8 cellular contexts compared by ENCODE assay signal in the genomic region with DNA sequence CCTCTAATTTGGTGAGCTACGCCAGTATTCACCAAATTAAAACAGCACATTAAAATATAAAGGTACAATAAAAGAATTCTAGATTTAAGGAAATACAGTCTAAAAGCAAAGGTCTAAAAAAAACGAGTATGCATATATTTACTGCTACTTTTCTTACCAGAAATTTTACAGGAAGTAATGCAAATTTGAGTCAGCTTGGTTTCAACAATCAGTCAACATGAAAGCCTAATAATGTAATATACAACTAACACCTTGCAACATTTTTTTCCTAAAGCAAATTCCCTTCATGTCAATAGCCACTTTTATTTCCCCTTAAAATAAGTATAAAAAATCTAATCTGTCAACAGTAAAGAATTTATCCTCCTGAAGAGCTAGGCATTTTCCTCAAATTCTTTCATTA. TPM values are rescaled to one million over a fixed set of nuclear protein-coding genes. Genes with fewer than 3 reads are reported as not detected.
DNase-seq lines count a peak whose midpoint lies in the region; ATAC-seq and TF ChIP-seq lines count a peak whose summit lies in the region.

No MANE protein-coding gene starts in this region.

- H3K79me2 ChIP-seq in mammary epithelial cell (ENCODE audit: insufficient read depth, low read length) = peaks cover 98% of the 10 kb centered on the region

- WGBS in mammary epithelial cell (ENCODE audit: low coverage, missing lambda C conversion rate) = 63% methylated on average over 2 of the region's 2 CpGs

- CTCF ChIA-PET in activated CD8-positive, alpha-beta T cell treated with anti-CD3 and anti-CD28 coated beads, Interleukin-2, amount 10 ng/mL, durations not matched to agents 7 days and 5 days (lab: Charles Lee) = interaction anchor here (0.6 to 3.7 kb wide), 17 partner anchors 8 to 324 kb away, joined by 3 to 18 read pairs (median 4); partner anchors contain the start of genes PTP4A2 and SPOCD1
- CTCF ChIA-PET in mammary epithelial cell (lab: Charles Lee; ENCODE audit: low non-redundant PET) = interaction anchor here (0.6 kb wide), 1 partner anchor 313 kb away, joined by 10 read pairs; no protein-coding TSS in a partner anchor

- H3K9me3 ChIP-seq in BLaER1 treated with 17β-estradiol and CSF1 and Interleukin-3, amounts not matched to agents 10 nM and 100 nM (replicated peaks in 1 of 11) = no peaks in the 10 kb centered on the region
- no peaks in the 10 kb centered on the region for H3K9me3 ChIP-seq in mammary epithelial cell (replicated peaks; ENCODE audit: insufficient read depth, low read length)

- BruUV-seq in mammary epithelial cell (replicated peaks; lab: Mats Ljungman, UMichigan) = no TSS peak

- H3K9ac ChIP-seq in BLaER1 treated with 17β-estradiol and CSF1 and Interleukin-3, amounts not matched to agents 10 nM and 100 nM = peak overlapping the region in 2 of 11 experiments; percentile 45 to 46; a peak in 3 of 22 replicates
- no peak overlapping the region for H3K9ac ChIP-seq in mammary epithelial cell (ENCODE audit: insufficient read depth, low read length)

- H4K20me1 ChIP-seq in BLaER1 treated with 17β-estradiol and CSF1 and Interleukin-3, amounts not matched to agents 10 nM and 100 nM = peaks cover 83 to 100% (median 99%) of the 10 kb centered on the region in 11 experiments
- H4K20me1 ChIP-seq in mammary epithelial cell (ENCODE audit: insufficient read depth, low read length) = peaks cover 37% of the 10 kb centered on the region

- no peaks in the 10 kb centered on the region for H3K27me3 Mint-ChIP-seq in activated CD8-positive, alpha-beta T cell treated with anti-CD3 and anti-CD28 coated beads, Interleukin-2, amount 10 ng/mL, durations not matched to agents 7 days and 5 days (ENCODE audit: low read depth)
- no peaks in the 10 kb centered on the region for H3K27me3 Mint-ChIP-seq in natural killer cell (ENCODE audit: low read depth in 2 of 2)

- TF ChIP-seq CTCF in GM12865 (IDR thresholded peaks at IDR 0.05; ENCODE audit: insufficient read depth, low read depth, low read length, missing control alignments) (no peak), natural killer cell (IDR thresholded peaks at IDR 0.05) (no peak), mammary epithelial cell (conservative IDR thresholded peaks at IDR 0.05 in 1 of 2, IDR thresholded peaks at IDR 0.05 in 1 of 2; ENCODE audit: extremely low read depth in 1 of 2, insufficient read depth in 1 of 2, low read depth in 1 of 2, low read length in 2 of 2) (no peak), foreskin fibroblast (IDR thresholded peaks at IDR 0.05; ENCODE audit: low read depth, low read length) (no peak)

- peak overlapping the region in 2 of 10 experiments; percentile 4 to 19; a peak in 2 of 20 replicates for H3K4me3 ChIP-seq in BLaER1 treated with 17β-estradiol and CSF1 and Interleukin-3, amounts not matched to agents 10 nM and 100 nM
- H3K4me3 ChIP-seq in GM12865 (ENCODE audit: low read depth, low read length) = peak overlapping the region; percentile 45
- H3K4me3 ChIP-seq in mammary epithelial cell (replicated peaks in 1 of 3; ENCODE audit: insufficient read depth in 1 of 3, low read depth in 2 of 3, low read length in 3 of 3) = no peak overlapping the region
- no peak overlapping the region for H3K4me3 ChIP-seq in foreskin fibroblast (ENCODE audit: low read depth in 1 of 2, low read length in 2 of 2)

- H3K27ac ChIP-seq in BLaER1 treated with 17β-estradiol and CSF1 and Interleukin-3, amounts not matched to agents 10 nM and 100 nM = peak overlapping the region in 7 of 11 experiments; percentile 2 to 59 (median 51); a peak in 10 of 22 replicates
- H3K27ac ChIP-seq in mammary epithelial cell (ENCODE audit: insufficient read depth, low read depth, low read length) = no peak overlapping the region

- in situ Hi-C loops in mammary epithelial cell (cut with MboI; ENCODE audit: low sequenced_read_pairs in 2 of 2) = no loop called here

- no peak overlapping the region for H2AFZ ChIP-seq in mammary epithelial cell (ENCODE audit: low read depth, low read length)

- DNase-seq in GM12865 (ENCODE audit: low read depth) = peak; percentile 50
- DNase-seq in activated CD8-positive, alpha-beta T cell treated with anti-CD3 and anti-CD28 coated beads, Interleukin-2, amount 10 ng/mL, durations not matched to agents 7 days and 5 days = no peak
- DNase-seq in natural killer cell = no peak
- no peak for DNase-seq in mammary epithelial cell
- DNase-seq in erythroblast (lab: John Stamatoyannopoulos, UW) = no peak
- no peak for DNase-seq in foreskin fibroblast
- no peak for DNase-seq in head of caudate nucleus

- TF ChIP-seq POLR2A in erythroblast (IDR thresholded peaks at IDR 0.05; ENCODE audit: low read length) = no peak

- no peaks in the 10 kb centered on the region for H3K27me3 ChIP-seq in BLaER1 treated with 17β-estradiol and CSF1 and Interleukin-3, amounts not matched to agents 10 nM and 100 nM
- H3K27me3 ChIP-seq in mammary epithelial cell (ENCODE audit: insufficient read depth, low read length) = no peaks in the 10 kb centered on the region

- peaks cover 65 to 100% (median 86%) of the 10 kb centered on the region in 10 experiments for H3K4me1 ChIP-seq in BLaER1 treated with 17β-estradiol and CSF1 and Interleukin-3, amounts not matched to agents 10 nM and 100 nM
- H3K4me1 ChIP-seq in mammary epithelial cell (ENCODE audit: insufficient read depth, low read length) = peaks cover 5% of the 10 kb centered on the region

- H3K27ac Mint-ChIP-seq in activated CD8-positive, alpha-beta T cell treated with anti-CD3 and anti-CD28 coated beads, Interleukin-2, amount 10 ng/mL, durations not matched to agents 7 days and 5 days = peak overlapping the region; percentile 75
- peak overlapping the region; percentile 86 to 99 for H3K27ac Mint-ChIP-seq in natural killer cell

- H3K36me3 ChIP-seq in BLaER1 treated with 17β-estradiol and CSF1 and Interleukin-3, amounts not matched to agents 10 nM and 100 nM = peaks cover 11 to 70% (median 29%) of the 10 kb centered on the region in 11 experiments; a peak in 17 of 22 replicates
- H3K36me3 ChIP-seq in mammary epithelial cell (ENCODE audit: insufficient read depth, low read length) = peaks cover 10% of the 10 kb centered on the region

- peaks cover 54% of the 10 kb centered on the region for H3K36me3 Mint-ChIP-seq in activated CD8-positive, alpha-beta T cell treated with anti-CD3 and anti-CD28 coated beads, Interleukin-2, amount 10 ng/mL, durations not matched to agents 7 days and 5 days (ENCODE audit: low read depth)
- H3K36me3 Mint-ChIP-seq in natural killer cell = no peaks in the 10 kb centered on the region

- dilution Hi-C loops in mammary epithelial cell (cut with HindIII; ENCODE audit: low sequenced_read_pairs) = no loop called here

- H3K4me3 Mint-ChIP-seq in activated CD8-positive, alpha-beta T cell treated with anti-CD3 and anti-CD28 coated beads, Interleukin-2, amount 10 ng/mL, durations not matched to agents 7 days and 5 days = peak overlapping the region; percentile 61
- H3K4me3 Mint-ChIP-seq in natural killer cell = peak overlapping the region; percentile 41

- ATAC-seq in activated CD8-positive, alpha-beta T cell treated with anti-CD3 and anti-CD28 coated beads, Interleukin-2, amount 10 ng/mL, durations not matched to agents 7 days and 5 days = no peak
- ATAC-seq in natural killer cell = no peak

- peaks cover 85% of the 10 kb centered on the region for H3K4me1 Mint-ChIP-seq in activated CD8-positive, alpha-beta T cell treated with anti-CD3 and anti-CD28 coated beads, Interleukin-2, amount 10 ng/mL, durations not matched to agents 7 days and 5 days (ENCODE audit: low read depth)
- peaks cover 70 to 79% of the 10 kb centered on the region in 2 donors for H3K4me1 Mint-ChIP-seq in natural killer cell

- no peaks in the 10 kb centered on the region for H3K9me3 Mint-ChIP-seq in activated CD8-positive, alpha-beta T cell treated with anti-CD3 and anti-CD28 coated beads, Interleukin-2, amount 10 ng/mL, durations not matched to agents 7 days and 5 days (ENCODE audit: insufficient read depth)
- H3K9me3 Mint-ChIP-seq in natural killer cell = no peaks in the 10 kb centered on the region

- intact Hi-C loops in natural killer cell (cut with micrococcal nuclease) (loop anchor here (5.0 kb wide), 1 partner anchor 36 kb away; no protein-coding TSS in a partner anchor), mammary epithelial cell (cut with micrococcal nuclease) (no loop called here), head of caudate nucleus (cut with DNase I) (no loop called here)

- peak overlapping the region; percentile 33 to 99 (median 52); a peak in 20 of 22 replicates for H3K4me2 ChIP-seq in BLaER1 treated with 17β-estradiol and CSF1 and Interleukin-3, amounts not matched to agents 10 nM and 100 nM
- H3K4me2 ChIP-seq in mammary epithelial cell (ENCODE audit: insufficient read depth, low read depth, low read length) = no peak overlapping the region

- POLR2A ChIA-PET in activated CD8-positive, alpha-beta T cell treated with anti-CD3 and anti-CD28 coated beads, Interleukin-2, amount 10 ng/mL, durations not matched to agents 7 days and 5 days (lab: Charles Lee) = interaction anchor here (0.6 to 3.8 kb wide), 7 partner anchors 9 to 100 kb away, joined by 3 to 30 read pairs (median 8); partner anchors contain the start of gene PTP4A2

RNA-seq across cellular contexts. Expression of gene PTP4A2, which starts 11.9 kb away (rescaled TPM):
- total RNA-seq in activated CD8-positive, alpha-beta T cell treated with anti-CD3 and anti-CD28 coated beads, Interleukin-2, amount 10 ng/mL, durations not matched to agents 7 days and 5 days = 100 to 1,000 TPM; 409 to 419 TPM
- total RNA-seq in natural killer cell (100 to 1,000 TPM; 435 to 527 (median 443) TPM), mammary epithelial cell (100 to 1,000 TPM; 185 to 216 TPM)
- polyA plus RNA-seq in mammary epithelial cell = 95.8 TPM
- polyA minus RNA-seq in mammary epithelial cell = 206 TPM
